Comparison of ENCODE assay signal across 1 cellular context in the genomic region with DNA sequence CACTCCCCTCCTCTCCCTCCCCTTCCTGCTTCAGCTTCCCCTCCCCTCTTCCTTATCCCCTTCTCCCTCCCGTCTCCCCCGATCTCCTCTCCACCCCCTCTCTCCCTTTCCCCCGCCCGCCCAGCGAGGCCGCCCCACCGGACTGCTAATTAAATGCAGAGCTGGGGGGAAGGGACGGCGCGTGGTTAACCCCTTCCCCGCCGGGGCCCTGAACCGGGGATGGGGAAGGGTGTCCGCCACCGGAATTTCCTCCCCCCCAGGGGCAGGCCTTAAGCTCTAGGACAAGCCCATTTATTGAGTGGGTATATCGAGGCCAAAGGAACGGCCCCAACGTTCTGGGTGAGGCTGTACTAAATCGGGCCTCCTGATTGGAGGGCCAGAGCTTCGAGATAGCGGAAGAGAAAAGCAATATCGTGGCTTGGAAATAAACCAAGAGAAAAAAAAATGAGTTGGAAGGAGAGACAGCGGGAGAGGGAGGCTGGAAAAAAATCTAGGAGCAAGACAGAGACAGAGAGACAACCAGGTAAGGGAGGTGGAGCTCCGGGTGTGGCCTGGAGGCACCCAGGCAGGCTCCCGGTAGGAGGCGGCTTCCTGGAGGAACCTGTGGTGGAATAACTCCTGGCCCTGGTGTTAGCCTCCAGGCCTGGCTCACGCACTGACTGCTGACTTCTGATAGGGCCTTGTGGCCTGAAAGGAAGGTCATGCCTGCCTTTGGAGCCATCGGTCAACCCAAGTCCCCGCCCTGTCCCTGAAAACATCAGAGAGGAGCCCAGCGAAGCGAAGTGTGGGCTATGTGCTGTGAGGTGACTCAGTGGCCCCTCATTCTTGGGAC.
TF ChIP-seq lines count a peak whose summit lies in the region.

No MANE protein-coding gene starts in this region.

TF ChIP-seq in HEK293, 187 proteins besides CTCF, POLR2A, EP300 and RAD21 (continued from another document and continues in another):
- TF ChIP-seq, protein P1, sequence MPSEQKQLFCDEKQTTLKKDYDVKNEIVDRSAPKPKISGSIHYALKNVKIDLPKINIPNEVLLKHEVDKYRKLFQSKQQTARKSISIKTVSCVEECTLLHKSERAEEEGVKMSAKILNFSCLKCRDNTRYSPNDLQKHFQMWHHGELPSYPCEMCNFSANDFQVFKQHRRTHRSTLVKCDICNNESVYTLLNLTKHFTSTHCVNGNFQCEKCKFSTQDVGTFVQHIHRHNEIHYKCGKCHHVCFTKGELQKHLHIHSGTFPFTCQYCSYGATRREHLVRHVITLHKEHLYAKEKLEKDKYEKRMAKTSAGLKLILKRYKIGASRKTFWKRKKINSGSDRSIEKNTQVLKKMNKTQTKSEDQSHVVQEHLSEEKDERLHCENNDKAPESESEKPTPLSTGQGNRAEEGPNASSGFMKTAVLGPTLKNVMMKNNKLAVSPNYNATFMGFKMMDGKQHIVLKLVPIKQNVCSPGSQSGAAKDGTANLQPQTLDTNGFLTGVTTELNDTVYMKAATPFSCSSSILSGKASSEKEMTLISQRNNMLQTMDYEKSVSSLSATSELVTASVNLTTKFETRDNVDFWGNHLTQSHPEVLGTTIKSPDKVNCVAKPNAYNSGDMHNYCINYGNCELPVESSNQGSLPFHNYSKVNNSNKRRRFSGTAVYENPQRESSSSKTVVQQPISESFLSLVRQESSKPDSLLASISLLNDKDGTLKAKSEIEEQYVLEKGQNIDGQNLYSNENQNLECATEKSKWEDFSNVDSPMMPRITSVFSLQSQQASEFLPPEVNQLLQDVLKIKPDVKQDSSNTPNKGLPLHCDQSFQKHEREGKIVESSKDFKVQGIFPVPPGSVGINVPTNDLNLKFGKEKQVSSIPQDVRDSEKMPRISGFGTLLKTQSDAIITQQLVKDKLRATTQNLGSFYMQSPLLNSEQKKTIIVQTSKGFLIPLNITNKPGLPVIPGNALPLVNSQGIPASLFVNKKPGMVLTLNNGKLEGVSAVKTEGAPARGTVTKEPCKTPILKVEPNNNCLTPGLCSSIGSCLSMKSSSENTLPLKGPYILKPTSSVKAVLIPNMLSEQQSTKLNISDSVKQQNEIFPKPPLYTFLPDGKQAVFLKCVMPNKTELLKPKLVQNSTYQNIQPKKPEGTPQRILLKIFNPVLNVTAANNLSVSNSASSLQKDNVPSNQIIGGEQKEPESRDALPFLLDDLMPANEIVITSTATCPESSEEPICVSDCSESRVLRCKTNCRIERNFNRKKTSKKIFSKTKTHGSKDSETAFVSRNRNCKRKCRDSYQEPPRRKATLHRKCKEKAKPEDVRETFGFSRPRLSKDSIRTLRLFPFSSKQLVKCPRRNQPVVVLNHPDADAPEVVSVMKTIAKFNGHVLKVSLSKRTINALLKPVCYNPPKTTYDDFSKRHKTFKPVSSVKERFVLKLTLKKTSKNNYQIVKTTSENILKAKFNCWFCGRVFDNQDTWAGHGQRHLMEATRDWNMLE (tag by site-specific recombination; conservative IDR thresholded peaks at IDR 0.05; ENCODE audit: low read depth): no peak
- TF ChIP-seq GLI2 (tag by site-specific recombination; IDR thresholded peaks at IDR 0.05; ENCODE audit: borderline replicate concordance, low read depth) (no peak), ZNF544 (tag by site-specific recombination; IDR thresholded peaks at IDR 0.05) (no peak), BCL11A (tag by site-specific recombination; IDR thresholded peaks at IDR 0.05; ENCODE audit: low read depth) (no peak), FEZF1 (tag by site-specific recombination; IDR thresholded peaks at IDR 0.05) (no peak), ZNF335 (tag by site-specific recombination; conservative IDR thresholded peaks at IDR 0.05) (peak; percentile 37; the same call in 1 of the 2 replicates), ZNF155 (tag by site-specific recombination; IDR thresholded peaks at IDR 0.05) (no peak), ZSCAN30 (tag by site-specific recombination; IDR thresholded peaks at IDR 0.05) (no peak), ZNF48 (tag by site-specific recombination; IDR thresholded peaks at IDR 0.05) (no peak), ZNF76 (tag by site-specific recombination; IDR thresholded peaks at IDR 0.05; ENCODE audit: borderline replicate concordance, low read depth) (no peak), ZNF202 (tag by site-specific recombination; IDR thresholded peaks at IDR 0.05; ENCODE audit: borderline replicate concordance) (no peak), TCF7L2 (IDR thresholded peaks at IDR 0.05; ENCODE audit: borderline replicate concordance, low read depth, low read length) (no peak), WT1 (tag by site-specific recombination; IDR thresholded peaks at IDR 0.05) (0 out of 2 replicates have a peak, but pooled peaks have one; percentile 86), ZNF677 (tag by site-specific recombination; IDR thresholded peaks at IDR 0.05) (no peak), ZBTB20 (tag by site-specific recombination; IDR thresholded peaks at IDR 0.05) (no peak), ZNF354C (tag by site-specific recombination; IDR thresholded peaks at IDR 0.05; ENCODE audit: borderline replicate concordance, low read depth) (no peak), ZNF629 (tag by site-specific recombination; IDR thresholded peaks at IDR 0.05) (no peak), KLF8 (tag by site-specific recombination; IDR thresholded peaks at IDR 0.05) (no peak), ZBTB48 (tag by site-specific recombination; IDR thresholded peaks at IDR 0.05) (no peak), ZNF600 (tag by site-specific recombination; IDR thresholded peaks at IDR 0.05) (no peak)
- TF ChIP-seq, protein P2, sequence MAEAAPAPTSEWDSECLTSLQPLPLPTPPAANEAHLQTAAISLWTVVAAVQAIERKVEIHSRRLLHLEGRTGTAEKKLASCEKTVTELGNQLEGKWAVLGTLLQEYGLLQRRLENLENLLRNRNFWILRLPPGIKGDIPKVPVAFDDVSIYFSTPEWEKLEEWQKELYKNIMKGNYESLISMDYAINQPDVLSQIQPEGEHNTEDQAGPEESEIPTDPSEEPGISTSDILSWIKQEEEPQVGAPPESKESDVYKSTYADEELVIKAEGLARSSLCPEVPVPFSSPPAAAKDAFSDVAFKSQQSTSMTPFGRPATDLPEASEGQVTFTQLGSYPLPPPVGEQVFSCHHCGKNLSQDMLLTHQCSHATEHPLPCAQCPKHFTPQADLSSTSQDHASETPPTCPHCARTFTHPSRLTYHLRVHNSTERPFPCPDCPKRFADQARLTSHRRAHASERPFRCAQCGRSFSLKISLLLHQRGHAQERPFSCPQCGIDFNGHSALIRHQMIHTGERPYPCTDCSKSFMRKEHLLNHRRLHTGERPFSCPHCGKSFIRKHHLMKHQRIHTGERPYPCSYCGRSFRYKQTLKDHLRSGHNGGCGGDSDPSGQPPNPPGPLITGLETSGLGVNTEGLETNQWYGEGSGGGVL (tag by site-specific recombination; IDR thresholded peaks at IDR 0.05): peak; percentile 96
- TF ChIP-seq, protein P3, sequence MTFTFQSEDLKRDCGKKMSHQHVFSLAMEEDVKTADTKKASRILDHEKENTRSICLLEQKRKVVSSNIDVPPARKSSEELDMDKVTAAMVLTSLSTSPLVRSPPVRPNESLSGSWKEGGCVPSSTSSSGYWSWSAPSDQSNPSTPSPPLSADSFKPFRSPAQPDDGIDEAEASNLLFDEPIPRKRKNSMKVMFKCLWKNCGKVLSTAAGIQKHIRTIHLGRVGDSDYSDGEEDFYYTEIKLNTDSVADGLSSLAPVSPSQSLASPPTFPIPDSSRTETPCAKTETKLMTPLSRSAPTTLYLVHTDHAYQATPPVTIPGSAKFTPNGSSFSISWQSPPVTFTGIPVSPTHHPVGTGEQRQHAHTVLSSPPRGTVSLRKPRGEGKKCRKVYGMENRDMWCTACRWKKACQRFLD (tag by site-specific recombination; IDR thresholded peaks at IDR 0.05): no peak
- TF ChIP-seq, protein P4, sequence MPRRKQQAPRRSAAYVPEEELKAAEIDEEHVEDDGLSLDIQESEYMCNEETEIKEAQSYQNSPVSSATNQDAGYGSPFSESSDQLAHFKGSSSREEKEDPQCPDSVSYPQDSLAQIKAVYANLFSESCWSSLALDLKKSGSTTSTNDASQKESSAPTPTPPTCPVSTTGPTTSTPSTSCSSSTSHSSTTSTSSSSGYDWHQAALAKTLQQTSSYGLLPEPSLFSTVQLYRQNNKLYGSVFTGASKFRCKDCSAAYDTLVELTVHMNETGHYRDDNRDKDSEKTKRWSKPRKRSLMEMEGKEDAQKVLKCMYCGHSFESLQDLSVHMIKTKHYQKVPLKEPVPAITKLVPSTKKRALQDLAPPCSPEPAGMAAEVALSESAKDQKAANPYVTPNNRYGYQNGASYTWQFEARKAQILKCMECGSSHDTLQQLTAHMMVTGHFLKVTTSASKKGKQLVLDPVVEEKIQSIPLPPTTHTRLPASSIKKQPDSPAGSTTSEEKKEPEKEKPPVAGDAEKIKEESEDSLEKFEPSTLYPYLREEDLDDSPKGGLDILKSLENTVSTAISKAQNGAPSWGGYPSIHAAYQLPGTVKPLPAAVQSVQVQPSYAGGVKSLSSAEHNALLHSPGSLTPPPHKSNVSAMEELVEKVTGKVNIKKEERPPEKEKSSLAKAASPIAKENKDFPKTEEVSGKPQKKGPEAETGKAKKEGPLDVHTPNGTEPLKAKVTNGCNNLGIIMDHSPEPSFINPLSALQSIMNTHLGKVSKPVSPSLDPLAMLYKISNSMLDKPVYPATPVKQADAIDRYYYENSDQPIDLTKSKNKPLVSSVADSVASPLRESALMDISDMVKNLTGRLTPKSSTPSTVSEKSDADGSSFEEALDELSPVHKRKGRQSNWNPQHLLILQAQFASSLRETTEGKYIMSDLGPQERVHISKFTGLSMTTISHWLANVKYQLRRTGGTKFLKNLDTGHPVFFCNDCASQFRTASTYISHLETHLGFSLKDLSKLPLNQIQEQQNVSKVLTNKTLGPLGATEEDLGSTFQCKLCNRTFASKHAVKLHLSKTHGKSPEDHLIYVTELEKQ (tag by site-specific recombination; IDR thresholded peaks at IDR 0.05; ENCODE audit: borderline replicate concordance): no peak
- TF ChIP-seq, protein P5, sequence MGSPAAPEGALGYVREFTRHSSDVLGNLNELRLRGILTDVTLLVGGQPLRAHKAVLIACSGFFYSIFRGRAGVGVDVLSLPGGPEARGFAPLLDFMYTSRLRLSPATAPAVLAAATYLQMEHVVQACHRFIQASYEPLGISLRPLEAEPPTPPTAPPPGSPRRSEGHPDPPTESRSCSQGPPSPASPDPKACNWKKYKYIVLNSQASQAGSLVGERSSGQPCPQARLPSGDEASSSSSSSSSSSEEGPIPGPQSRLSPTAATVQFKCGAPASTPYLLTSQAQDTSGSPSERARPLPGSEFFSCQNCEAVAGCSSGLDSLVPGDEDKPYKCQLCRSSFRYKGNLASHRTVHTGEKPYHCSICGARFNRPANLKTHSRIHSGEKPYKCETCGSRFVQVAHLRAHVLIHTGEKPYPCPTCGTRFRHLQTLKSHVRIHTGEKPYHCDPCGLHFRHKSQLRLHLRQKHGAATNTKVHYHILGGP (tag by site-specific recombination; IDR thresholded peaks at IDR 0.05): no peak
- TF ChIP-seq, protein P6, sequence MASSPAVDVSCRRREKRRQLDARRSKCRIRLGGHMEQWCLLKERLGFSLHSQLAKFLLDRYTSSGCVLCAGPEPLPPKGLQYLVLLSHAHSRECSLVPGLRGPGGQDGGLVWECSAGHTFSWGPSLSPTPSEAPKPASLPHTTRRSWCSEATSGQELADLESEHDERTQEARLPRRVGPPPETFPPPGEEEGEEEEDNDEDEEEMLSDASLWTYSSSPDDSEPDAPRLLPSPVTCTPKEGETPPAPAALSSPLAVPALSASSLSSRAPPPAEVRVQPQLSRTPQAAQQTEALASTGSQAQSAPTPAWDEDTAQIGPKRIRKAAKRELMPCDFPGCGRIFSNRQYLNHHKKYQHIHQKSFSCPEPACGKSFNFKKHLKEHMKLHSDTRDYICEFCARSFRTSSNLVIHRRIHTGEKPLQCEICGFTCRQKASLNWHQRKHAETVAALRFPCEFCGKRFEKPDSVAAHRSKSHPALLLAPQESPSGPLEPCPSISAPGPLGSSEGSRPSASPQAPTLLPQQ (tag by site-specific recombination; IDR thresholded peaks at IDR 0.05): no peak
- TF ChIP-seq, protein P7, sequence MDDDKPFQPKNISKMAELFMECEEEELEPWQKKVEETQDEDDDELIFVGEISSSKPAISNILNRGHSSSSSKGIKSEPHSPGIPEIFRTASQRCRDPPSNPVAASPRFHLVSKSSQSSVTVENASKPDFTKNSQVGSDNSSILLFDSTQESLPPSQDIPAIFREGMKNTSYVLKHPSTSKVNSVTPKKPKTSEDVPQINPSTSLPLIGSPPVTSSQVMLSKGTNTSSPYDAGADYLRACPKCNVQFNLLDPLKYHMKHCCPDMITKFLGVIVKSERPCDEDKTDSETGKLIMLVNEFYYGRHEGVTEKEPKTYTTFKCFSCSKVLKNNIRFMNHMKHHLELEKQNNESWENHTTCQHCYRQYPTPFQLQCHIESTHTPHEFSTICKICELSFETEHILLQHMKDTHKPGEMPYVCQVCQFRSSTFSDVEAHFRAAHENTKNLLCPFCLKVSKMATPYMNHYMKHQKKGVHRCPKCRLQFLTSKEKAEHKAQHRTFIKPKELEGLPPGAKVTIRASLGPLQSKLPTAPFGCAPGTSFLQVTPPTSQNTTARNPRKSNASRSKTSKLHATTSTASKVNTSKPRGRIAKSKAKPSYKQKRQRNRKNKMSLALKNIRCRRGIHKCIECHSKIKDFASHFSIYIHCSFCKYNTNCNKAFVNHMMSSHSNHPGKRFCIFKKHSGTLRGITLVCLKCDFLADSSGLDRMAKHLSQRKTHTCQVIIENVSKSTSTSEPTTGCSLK (tag by site-specific recombination; IDR thresholded peaks at IDR 0.05): no peak
- TF ChIP-seq, protein P8, sequence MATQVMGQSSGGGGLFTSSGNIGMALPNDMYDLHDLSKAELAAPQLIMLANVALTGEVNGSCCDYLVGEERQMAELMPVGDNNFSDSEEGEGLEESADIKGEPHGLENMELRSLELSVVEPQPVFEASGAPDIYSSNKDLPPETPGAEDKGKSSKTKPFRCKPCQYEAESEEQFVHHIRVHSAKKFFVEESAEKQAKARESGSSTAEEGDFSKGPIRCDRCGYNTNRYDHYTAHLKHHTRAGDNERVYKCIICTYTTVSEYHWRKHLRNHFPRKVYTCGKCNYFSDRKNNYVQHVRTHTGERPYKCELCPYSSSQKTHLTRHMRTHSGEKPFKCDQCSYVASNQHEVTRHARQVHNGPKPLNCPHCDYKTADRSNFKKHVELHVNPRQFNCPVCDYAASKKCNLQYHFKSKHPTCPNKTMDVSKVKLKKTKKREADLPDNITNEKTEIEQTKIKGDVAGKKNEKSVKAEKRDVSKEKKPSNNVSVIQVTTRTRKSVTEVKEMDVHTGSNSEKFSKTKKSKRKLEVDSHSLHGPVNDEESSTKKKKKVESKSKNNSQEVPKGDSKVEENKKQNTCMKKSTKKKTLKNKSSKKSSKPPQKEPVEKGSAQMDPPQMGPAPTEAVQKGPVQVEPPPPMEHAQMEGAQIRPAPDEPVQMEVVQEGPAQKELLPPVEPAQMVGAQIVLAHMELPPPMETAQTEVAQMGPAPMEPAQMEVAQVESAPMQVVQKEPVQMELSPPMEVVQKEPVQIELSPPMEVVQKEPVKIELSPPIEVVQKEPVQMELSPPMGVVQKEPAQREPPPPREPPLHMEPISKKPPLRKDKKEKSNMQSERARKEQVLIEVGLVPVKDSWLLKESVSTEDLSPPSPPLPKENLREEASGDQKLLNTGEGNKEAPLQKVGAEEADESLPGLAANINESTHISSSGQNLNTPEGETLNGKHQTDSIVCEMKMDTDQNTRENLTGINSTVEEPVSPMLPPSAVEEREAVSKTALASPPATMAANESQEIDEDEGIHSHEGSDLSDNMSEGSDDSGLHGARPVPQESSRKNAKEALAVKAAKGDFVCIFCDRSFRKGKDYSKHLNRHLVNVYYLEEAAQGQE (tag by site-specific recombination; IDR thresholded peaks at IDR 0.05): no peak
